25 cellular contexts compared by ENCODE assay signal in the genomic region with DNA sequence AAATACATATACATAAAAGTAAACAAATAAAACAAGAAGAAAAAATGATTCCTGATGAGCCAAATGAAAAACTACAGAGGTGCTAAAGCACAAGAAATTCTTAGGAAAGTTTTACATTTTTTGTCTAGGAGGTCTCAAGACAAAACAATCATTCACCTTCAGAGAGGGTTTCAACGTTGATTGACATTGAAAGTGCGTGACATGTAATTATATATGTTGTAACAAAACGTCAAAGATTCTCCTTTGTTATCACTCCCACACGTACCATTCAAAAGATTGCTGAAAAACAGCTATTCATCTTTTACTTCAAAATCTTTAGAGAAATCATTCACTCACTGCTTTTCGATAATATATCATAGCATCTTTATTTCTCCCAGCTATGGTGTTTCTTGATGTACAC.
"Had no signal": no experiment of that assay in that cellular context is flagged by ENCODE, and none has a peak within 500 bp of the region (broad histone marks: within the 10 kb centered on the region; RNA-seq: fewer than 3 reads in every experiment).

No MANE protein-coding gene starts in this region.

- ATAC-seq: effector memory CD8-positive, alpha-beta T cell; esophagus mucosa; foreskin keratinocyte; gastrocnemius medialis; gastroesophageal sphincter; heart left ventricle; heart right ventricle had no signal

- H3K9me3 Mint-ChIP-seq: dendritic cell treated with granulocyte-macrophage colony-stimulating factor and Interleukin-4, amounts not matched to agents 40 ng/mL and 50 ng/mL, for 4 days had no signal

- H3K27ac ChIP-seq: colonic mucosa, coronary artery, dorsolateral prefrontal cortex, epithelial cell of prostate, esophagus muscularis mucosa, esophagus squamous epithelium, foreskin keratinocyte, gastrocnemius medialis, gastroesophageal sphincter, heart left ventricle, heart right ventricle had no signal

- H3K9me3 ChIP-seq: colonic mucosa, esophagus muscularis mucosa, esophagus squamous epithelium, gastrocnemius medialis, gastroesophageal sphincter had no signal

- DNase-seq: colonic mucosa; cortex of kidney; dermis blood vessel endothelial cell; dorsolateral prefrontal cortex; effector CD4-positive, alpha-beta T cell; effector CD8-positive, alpha-beta T cell; effector memory CD4-positive, alpha-beta T cell; effector memory CD8-positive, alpha-beta T cell; endodermal cell; erythroblast; esophagus squamous epithelium; foreskin fibroblast; foreskin keratinocyte; foreskin melanocyte; gastrocnemius medialis; glutamatergic neuron; head of caudate nucleus; heart left ventricle; heart right ventricle had no signal

- H3K4me3 Mint-ChIP-seq: dendritic cell treated with granulocyte-macrophage colony-stimulating factor and Interleukin-4, amounts not matched to agents 40 ng/mL and 50 ng/mL, for 4 days; effector memory CD8-positive, alpha-beta T cell; endodermal cell had no signal

- H3K27me3 Mint-ChIP-seq: dendritic cell treated with granulocyte-macrophage colony-stimulating factor and Interleukin-4, amounts not matched to agents 40 ng/mL and 50 ng/mL, for 4 days; effector memory CD8-positive, alpha-beta T cell had no signal

- H3K4me1 Mint-ChIP-seq: endodermal cell had no signal

- H3K36me3 ChIP-seq: colonic mucosa, esophagus muscularis mucosa, esophagus squamous epithelium, gastrocnemius medialis, gastroesophageal sphincter, heart left ventricle, heart right ventricle had no signal

- H3K4me1 ChIP-seq: colonic mucosa, esophagus muscularis mucosa, esophagus squamous epithelium, foreskin keratinocyte, gastrocnemius medialis, gastroesophageal sphincter, heart left ventricle had no signal

- H3K27me3 ChIP-seq: colonic mucosa, dorsolateral prefrontal cortex, esophagus muscularis mucosa, esophagus squamous epithelium, foreskin keratinocyte, gastrocnemius medialis, gastroesophageal sphincter, heart left ventricle, heart right ventricle had no signal

- H3K27ac Mint-ChIP-seq: dendritic cell treated with granulocyte-macrophage colony-stimulating factor and Interleukin-4, amounts not matched to agents 40 ng/mL and 50 ng/mL, for 4 days; effector memory CD8-positive, alpha-beta T cell; endodermal cell had no signal

- H3K4me3 ChIP-seq: colonic mucosa, coronary artery, dorsolateral prefrontal cortex, esophagus muscularis mucosa, esophagus squamous epithelium, gastrocnemius medialis, gastroesophageal sphincter, heart left ventricle, heart right ventricle had no signal
